In genomic region chr17:28726396-28726911, GRCh38 we compare ENCODE assay signal across 8 cellular contexts. TPM values are rescaled to one million over a fixed set of nuclear protein-coding genes. Genes with fewer than 3 reads are reported as not detected.
DNase-seq lines count a peak whose midpoint lies in the region; ATAC-seq lines count a peak whose summit lies in the region.

No MANE protein-coding gene starts in this region.

- no peaks in the 10 kb centered on the region for H3K27me3 Mint-ChIP-seq in effector memory CD8-positive, alpha-beta T cell

- H3K9me3 Mint-ChIP-seq in effector memory CD8-positive, alpha-beta T cell, result no peaks in the 10 kb centered on the region

- H3K4me2 ChIP-seq in GM23248 (ENCODE audit: unreplicated experiment), result peak overlapping the region; percentile 92

- peaks cover 27% of the 10 kb centered on the region; the same call in 1 of the 2 replicates for H3K36me3 ChIP-seq in GM23248 (ENCODE audit: low read depth)
- peaks cover 22 to 25% of the 10 kb centered on the region in 2 donors for H3K36me3 ChIP-seq in stomach smooth muscle (ENCODE audit: control insufficient read depth in 2 of 2, insufficient read depth in 2 of 2, low read length in 2 of 2)

- H4K20me1 ChIP-seq in GM23248 (ENCODE audit: insufficient read depth), result no peaks in the 10 kb centered on the region

- peak; percentile 39 for ATAC-seq in effector memory CD8-positive, alpha-beta T cell (replicated peaks)

- H3K27ac Mint-ChIP-seq in effector memory CD8-positive, alpha-beta T cell, result peak overlapping the region; percentile 98 to 99

- peaks cover 37 to 41% of the 10 kb centered on the region in 2 donors for H3K4me1 Mint-ChIP-seq in effector memory CD8-positive, alpha-beta T cell (ENCODE audit: low read depth in 2 of 2)

- H3K27me3 ChIP-seq in GM23248 (replicated peaks; ENCODE audit: insufficient read depth) (no peaks in the 10 kb centered on the region), stomach smooth muscle (ENCODE audit: control insufficient read depth in 1 of 2, insufficient read depth in 2 of 2, low read length in 2 of 2) (peaks cover 2 to 10% of the 10 kb centered on the region in 2 donors)

- in situ Hi-C loops in GM23248 (cut with MboI), result no loop called here

- peaks cover 68% of the 10 kb centered on the region for H3K36me3 Mint-ChIP-seq in effector memory CD8-positive, alpha-beta T cell (ENCODE audit: insufficient read depth)

- DNase-seq in CD1c-positive myeloid dendritic cell (ENCODE audit: extremely low spot score), result peak; percentile 69
- DNase-seq in GM23248, result peak; percentile 86
- DNase-seq in NCI-H460 (ENCODE audit: extremely low read depth, low read depth), result peak; percentile 64
- peak; percentile 61 for DNase-seq in activated CD4-positive, alpha-beta T cell treated with anti-CD3 and anti-CD28 coated beads, Interleukin-2, amount 50 U/mL, for 1 hour
- peak; percentile 59 to 71 (median 69) for DNase-seq in effector memory CD8-positive, alpha-beta T cell
- DNase-seq in mucosa of gallbladder (ENCODE audit: low spot score), result peak; percentile 36
- DNase-seq in NCI-H1048 (lab: John Stamatoyannopoulos, UW), result no peak

- H3K9me3 ChIP-seq in GM23248 (ENCODE audit: low read depth) (no peaks in the 10 kb centered on the region), stomach smooth muscle (ENCODE audit: control insufficient read depth in 2 of 2, low read length in 2 of 2) (no peaks in the 10 kb centered on the region)

- H3K4me3 ChIP-seq in GM23248, result peak overlapping the region; percentile 74
- peak overlapping the region; percentile 61 to 91 for H3K4me3 ChIP-seq in stomach smooth muscle (ENCODE audit: low read length in 2 of 2)

- 1 to 2% methylated on average over 47 to 51 of the region's 52 CpGs for WGBS in GM23248 (ENCODE audit: low coverage in 1 of 2, low lambda C conversion rate in 2 of 2, missing lambda C conversion rate in 2 of 2), 2 experiments

- peak overlapping the region; percentile 88 for H3K27ac ChIP-seq in GM23248
- peak overlapping the region; percentile 2 for H3K27ac ChIP-seq in stomach smooth muscle (ENCODE audit: low read length)

- H3K79me2 ChIP-seq in GM23248 (ENCODE audit: insufficient read depth), result peaks cover 21% of the 10 kb centered on the region

- peak overlapping the region; percentile 86 for H3K9ac ChIP-seq in GM23248
- peak overlapping the region in 1 of 2 donors; percentile 43 for H3K9ac ChIP-seq in stomach smooth muscle (ENCODE audit: low read length in 2 of 2)

- H3K4me3 Mint-ChIP-seq in effector memory CD8-positive, alpha-beta T cell, result peak overlapping the region; percentile 99 to 100

- peaks cover 39% of the 10 kb centered on the region for H3K4me1 ChIP-seq in GM23248 (ENCODE audit: insufficient read depth)
- H3K4me1 ChIP-seq in stomach smooth muscle (ENCODE audit: control insufficient read depth, insufficient read depth, low read length), result peaks cover 43% of the 10 kb centered on the region

- peak overlapping the region; percentile 89 for H2AFZ ChIP-seq in GM23248

- no peaks in the 10 kb centered on the region for H3K9me2 ChIP-seq in GM23248 (ENCODE audit: insufficient read depth)

- peaks cover 41% of the 10 kb centered on the region for H3F3A ChIP-seq in GM23248 (ENCODE audit: insufficient read depth)

RNA-seq across cellular contexts. Expression of gene TLCD1, which starts 0.4 kb away (rescaled TPM):
- 4.8 and 16.3 TPM in 2 replicates for total RNA-seq in GM23248 (2014; rRNA removed; shearing (Covaris generic))
- 13.8 and 14.2 TPM in 2 replicates for polyA plus RNA-seq in GM23248 (2016; fragmentation: Nextera tagmentation; extraction: Ambion mirVana)
- 27.9 and 32.4 TPM in 2 replicates for total RNA-seq in NCI-H460 (2014; rRNA removed; shearing (Covaris generic))
- 54.4 and 56.1 TPM in 2 replicates for polyA plus RNA-seq in NCI-H460 (2014; cell fraction: nucleus; rRNA removed)
- 6.3 TPM for total RNA-seq in mucosa of gallbladder

RNA-seq across cellular contexts. Expression of gene NEK8, which starts 2.1 kb away (rescaled TPM):
- total RNA-seq in GM23248 (2014; rRNA removed; shearing (Covaris generic)), result 2.9 and 13.5 TPM in 2 replicates
- 2.7 and 2.8 TPM in 2 replicates for polyA plus RNA-seq in GM23248 (2016; fragmentation: Nextera tagmentation; extraction: Ambion mirVana)
- 1.9 and 2.5 TPM in 2 replicates for total RNA-seq in NCI-H460 (2014; rRNA removed; shearing (Covaris generic))
- polyA plus RNA-seq in NCI-H460 (2014; cell fraction: nucleus; rRNA removed), result 11.2 and 11.6 TPM in 2 replicates
- total RNA-seq in mucosa of gallbladder, result 8.1 TPM

RNA-seq across cellular contexts. Expression of gene RPL23A, which starts 6.7 kb away (rescaled TPM):
- 362 and 383 TPM in 2 replicates for total RNA-seq in GM23248 (2014; rRNA removed; shearing (Covaris generic))
- 1,040 and 1,075 TPM in 2 replicates for polyA plus RNA-seq in GM23248 (2016; fragmentation: Nextera tagmentation; extraction: Ambion mirVana)
- 1,295 and 1,608 TPM in 2 replicates for total RNA-seq in NCI-H460 (2014; rRNA removed; shearing (Covaris generic))
- 380 and 446 TPM in 2 replicates for polyA plus RNA-seq in NCI-H460 (2014; cell fraction: nucleus; rRNA removed)
- total RNA-seq in mucosa of gallbladder, result 1,157 TPM

RNA-seq across cellular contexts. Expression of gene RAB34, which starts 8.8 kb away (rescaled TPM):
- 307 and 476 TPM in 2 replicates for total RNA-seq in GM23248 (2014; rRNA removed; shearing (Covaris generic))
- polyA plus RNA-seq in GM23248 (2016; fragmentation: Nextera tagmentation; extraction: Ambion mirVana), result 277 and 293 TPM in 2 replicates
- total RNA-seq in NCI-H460 (2014; rRNA removed; shearing (Covaris generic)), result 170 and 179 TPM in 2 replicates
- polyA plus RNA-seq in NCI-H460 (2014; cell fraction: nucleus; rRNA removed), result 339 and 432 TPM in 2 replicates
- total RNA-seq in mucosa of gallbladder, result 70.2 TPM

RNA-seq across cellular contexts. Expression of gene PROCA1, which starts 14.8 kb away (rescaled TPM):
- 0.65 TPM in 1 of 2 replicates, not detected in the other for total RNA-seq in GM23248 (2014; rRNA removed; shearing (Covaris generic))
- 0.41 and 0.44 TPM in 2 replicates for polyA plus RNA-seq in GM23248 (2016; fragmentation: Nextera tagmentation; extraction: Ambion mirVana)
- 3.4 and 3.6 TPM in 2 replicates for total RNA-seq in NCI-H460 (2014; rRNA removed; shearing (Covaris generic))
- polyA plus RNA-seq in NCI-H460 (2014; cell fraction: nucleus; rRNA removed), result 28.6 and 64.3 TPM in 2 replicates
- total RNA-seq in mucosa of gallbladder, result 4.5 TPM
